Comparison of ENCODE assay signal across 19 cellular contexts in the genomic region with DNA sequence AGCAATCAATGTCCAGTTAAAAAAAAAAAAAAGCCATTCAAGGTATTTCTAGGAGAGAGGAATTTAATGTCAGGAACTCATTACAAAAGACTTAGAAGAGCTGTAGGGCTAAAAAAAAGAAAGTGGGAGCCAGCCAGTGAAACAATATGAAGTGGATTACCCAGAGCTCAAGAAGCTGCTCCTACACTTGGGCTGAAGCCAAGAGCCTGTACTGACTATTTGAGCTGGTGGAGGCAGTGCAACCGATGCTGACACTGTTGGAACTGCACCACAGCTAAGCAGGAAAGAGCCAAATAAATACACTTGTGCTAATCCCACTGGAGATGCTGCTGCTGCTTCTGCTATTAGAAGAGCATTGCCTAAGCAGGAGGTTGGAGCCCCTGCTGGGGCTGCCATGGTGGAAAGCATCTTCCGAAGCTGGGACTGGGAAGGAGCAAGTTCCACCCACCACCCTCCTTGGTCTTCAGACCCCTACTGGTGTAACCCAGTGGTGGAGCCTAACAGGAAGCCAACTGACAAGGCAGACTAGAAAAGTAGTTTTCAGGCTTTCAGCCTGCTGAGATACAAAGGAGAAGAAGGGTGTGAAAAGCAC.
"Had no signal": no experiment of that assay in that cellular context is flagged by ENCODE, and none has a peak within 500 bp of the region (broad histone marks: within the 10 kb centered on the region; RNA-seq: fewer than 3 reads in every experiment).

No MANE protein-coding gene starts in this region.

- H3K4me3 ChIP-seq: coronary artery, gastrocnemius medialis, prostate gland, right lobe of liver, suprapubic skin had no signal

- H3K27ac ChIP-seq: coronary artery, gastrocnemius medialis, prostate gland, right lobe of liver, suprapubic skin had no signal

- H3K9me3 ChIP-seq: gastrocnemius medialis, prostate gland, right lobe of liver, suprapubic skin had no signal

- DNase-seq: activated CD4-positive, alpha-beta T cell treated with anti-CD3 and anti-CD28 coated beads, Interleukin-2, amount 50 U/mL, for 1 hour; activated CD4-positive, CD25-positive, alpha-beta regulatory T cell treated with anti-CD3 and anti-CD28 coated beads, Interleukin-2, amount 50 U/mL, for 72 hours; activated CD8-positive, alpha-beta memory T cell treated with anti-CD3 and anti-CD28 coated beads, Interleukin-2, amount 50 U/mL, for 4 hours; activated naive CD4-positive, alpha-beta T cell treated with anti-CD3 and anti-CD28 coated beads for 36 hours; activated T-cell treated with anti-CD3 and anti-CD28 coated beads, Interleukin-2, amount 50 U/mL, for 4 hours; anterior cingulate cortex; gastrocnemius medialis; head of caudate nucleus; naive thymus-derived CD4-positive, alpha-beta T cell; right lobe of liver; small intestine; stimulated activated CD4-positive, alpha-beta T cell treated with anti-CD3 and anti-CD28 coated beads, Interleukin-15, amount 100 ng/mL, for 24 hours; stimulated activated CD4-positive, alpha-beta T cell treated with anti-CD3 and anti-CD28 coated beads, Interleukin-2, amount 100 ng/mL, for 48 hours; stimulated activated naive CD8-positive, alpha-beta T cell treated with anti-CD3 and anti-CD28 coated beads, Interleukin-15, amount 100 ng/mL, for 72 hours had no signal

- H3K4me1 Mint-ChIP-seq: memory B cell; stimulated activated naive CD8-positive, alpha-beta T cell treated with anti-CD3 and anti-CD28 coated beads, Interleukin-15, amount 100 ng/mL, for 72 hours had no signal

- H3K4me3 Mint-ChIP-seq: activated naive CD4-positive, alpha-beta T cell treated with anti-CD3 and anti-CD28 coated beads for 36 hours; activated T-cell treated with anti-CD3 and anti-CD28 coated beads, Interleukin-2, amount 50 U/mL, for 4 hours; memory B cell; naive thymus-derived CD4-positive, alpha-beta T cell; stimulated activated naive CD8-positive, alpha-beta T cell treated with anti-CD3 and anti-CD28 coated beads, Interleukin-15, amount 100 ng/mL, for 72 hours; type B pancreatic cell had no signal

- H3K36me3 Mint-ChIP-seq: memory B cell; naive thymus-derived CD4-positive, alpha-beta T cell; type B pancreatic cell had no signal

- H3K27ac Mint-ChIP-seq: activated naive CD4-positive, alpha-beta T cell treated with anti-CD3 and anti-CD28 coated beads for 36 hours; memory B cell; naive thymus-derived CD4-positive, alpha-beta T cell; type B pancreatic cell had no signal

- H3K36me3 ChIP-seq: gastrocnemius medialis, prostate gland, right lobe of liver, suprapubic skin had no signal

- H3K4me1 ChIP-seq: prostate gland, right lobe of liver had no signal

- ATAC-seq: activated T-cell treated with anti-CD3 and anti-CD28 coated beads, Interleukin-2, amount 50 U/mL, for 4 hours; gastrocnemius medialis; naive thymus-derived CD4-positive, alpha-beta T cell; right lobe of liver; stimulated activated naive CD8-positive, alpha-beta T cell treated with anti-CD3 and anti-CD28 coated beads, Interleukin-15, amount 100 ng/mL, for 72 hours had no signal

- H3K27me3 ChIP-seq: gastrocnemius medialis, right lobe of liver, suprapubic skin had no signal

- H3K9me3 Mint-ChIP-seq: activated T-cell treated with anti-CD3 and anti-CD28 coated beads, Interleukin-2, amount 50 U/mL, for 4 hours; memory B cell; type B pancreatic cell had no signal

- H3K27me3 Mint-ChIP-seq: naive thymus-derived CD4-positive, alpha-beta T cell; stimulated activated naive CD8-positive, alpha-beta T cell treated with anti-CD3 and anti-CD28 coated beads, Interleukin-15, amount 100 ng/mL, for 72 hours had no signal
